Comparison of ENCODE assay signal across 1 cellular context in genomic region chr7:31311465-31312074, GRCh38.
TF ChIP-seq lines count a peak whose summit lies in the region.

No MANE protein-coding gene starts in this region.

TF ChIP-seq in GM23338, 12 proteins besides CTCF, POLR2A, EP300 and RAD21 (continued from another document):
- TF ChIP-seq ZNF462 (CRISPR knock-in tag; IDR thresholded peaks at IDR 0.05): no peak
